8 cellular contexts compared by ENCODE assay signal in genomic region chr19:38676023-38676877, GRCh38. TPM values are rescaled to one million over a fixed set of nuclear protein-coding genes. Genes with fewer than 3 reads are reported as not detected.
DNase-seq lines count a peak whose midpoint lies in the region; ATAC-seq and TF ChIP-seq lines count a peak whose summit lies in the region.

No MANE protein-coding gene starts in this region.

- H3K9me3 ChIP-seq in hepatocyte (ENCODE audit: low read depth) (no peaks in the 10 kb centered on the region), suprapubic skin (no peaks in the 10 kb centered on the region)

- H2AFZ ChIP-seq in hepatocyte: no peak overlapping the region

- DNase-seq in HUDEP-2 (lab: John Stamatoyannopoulos, UW; ENCODE audit: unreplicated experiment in 76 of 76): peak in 57 of 76 experiments; percentile 24 to 91 (median 62)
- DNase-seq in activated naive CD8-positive, alpha-beta T cell treated with anti-CD3 and anti-CD28 coated beads, Interleukin-2, amount 50 U/mL, for 24 hours: no peak
- peak; percentile 77 for DNase-seq in hepatocyte (ENCODE audit: low spot score)
- DNase-seq in suprapubic skin (ENCODE audit: low spot score in 2 of 2): no peak
- no peak for DNase-seq in stimulated activated naive CD4-positive, alpha-beta T cell treated with Interleukin-2 at 50 U/mL for 16 hours (lab: John Stamatoyannopoulos, UW)
- DNase-seq in NCI-H2081 treated with DMSO at 0.1 percent for 48 hours (lab: John Stamatoyannopoulos, UW): no peak
- DNase-seq in DMS114 treated with DMSO at 0.1 percent for 48 hours (lab: John Stamatoyannopoulos, UW; ENCODE audit: unreplicated experiment): no peak

- TF ChIP-seq CTCF in hepatocyte (IDR thresholded peaks at IDR 0.05; ENCODE audit: poor library complexity) (no peak), suprapubic skin (IDR thresholded peaks at IDR 0.05) (no peak)

- peak overlapping the region; percentile 8 for H3K4me3 Mint-ChIP-seq in activated naive CD8-positive, alpha-beta T cell treated with anti-CD3 and anti-CD28 coated beads, Interleukin-2, amount 50 U/mL, for 24 hours

- H3K4me3 ChIP-seq in hepatocyte: no peak overlapping the region
- H3K4me3 ChIP-seq in suprapubic skin: no peak overlapping the region

- no peaks in the 10 kb centered on the region for H3K9me3 Mint-ChIP-seq in activated naive CD8-positive, alpha-beta T cell treated with anti-CD3 and anti-CD28 coated beads, Interleukin-2, amount 50 U/mL, for 24 hours

- H3K4me2 ChIP-seq in hepatocyte: peak overlapping the region; percentile 34

- H3K27me3 ChIP-seq in hepatocyte: no peaks in the 10 kb centered on the region
- H3K27me3 ChIP-seq in suprapubic skin: no peaks in the 10 kb centered on the region

- H3K27ac ChIP-seq in hepatocyte: peak overlapping the region; percentile 97
- peak overlapping the region; percentile 84 for H3K27ac ChIP-seq in suprapubic skin

- H3K9me2 ChIP-seq in hepatocyte (replicated peaks; ENCODE audit: insufficient read depth): no peaks in the 10 kb centered on the region

- H3K27me3 Mint-ChIP-seq in activated naive CD8-positive, alpha-beta T cell treated with anti-CD3 and anti-CD28 coated beads, Interleukin-2, amount 50 U/mL, for 24 hours: no peaks in the 10 kb centered on the region

- TF ChIP-seq EP300 in suprapubic skin (IDR thresholded peaks at IDR 0.05): no peak

- no peaks in the 10 kb centered on the region for H4K20me1 ChIP-seq in hepatocyte (ENCODE audit: insufficient read depth, poor library complexity, severe bottlenecking)

- H3K4me1 Mint-ChIP-seq in activated naive CD8-positive, alpha-beta T cell treated with anti-CD3 and anti-CD28 coated beads, Interleukin-2, amount 50 U/mL, for 24 hours: peaks cover 63% of the 10 kb centered on the region

- 51% methylated on average over 13 of the region's 13 CpGs for WGBS in hepatocyte (ENCODE audit: low lambda C conversion rate, missing lambda C conversion rate)
- whole genome bisulfite sequencing in suprapubic skin: 40% methylated on average over 9 of the region's 13 CpGs

- H3K27ac Mint-ChIP-seq in activated naive CD8-positive, alpha-beta T cell treated with anti-CD3 and anti-CD28 coated beads, Interleukin-2, amount 50 U/mL, for 24 hours: peak overlapping the region; percentile 18

- H3K36me3 ChIP-seq in hepatocyte (replicated peaks; ENCODE audit: insufficient read depth, low read depth) (no peaks in the 10 kb centered on the region), suprapubic skin (no peaks in the 10 kb centered on the region)

- peaks cover 19% of the 10 kb centered on the region for H3K36me3 Mint-ChIP-seq in activated naive CD8-positive, alpha-beta T cell treated with anti-CD3 and anti-CD28 coated beads, Interleukin-2, amount 50 U/mL, for 24 hours (ENCODE audit: low read depth)

- no peak for TF ChIP-seq POLR2A in suprapubic skin (IDR thresholded peaks at IDR 0.05)

- peaks cover 95% of the 10 kb centered on the region for H3K79me2 ChIP-seq in hepatocyte

- H3K4me1 ChIP-seq in hepatocyte (ENCODE audit: insufficient read depth): peaks cover 66% of the 10 kb centered on the region
- H3K4me1 ChIP-seq in suprapubic skin: peaks cover 71% of the 10 kb centered on the region

- peak; percentile 22 for ATAC-seq in activated naive CD8-positive, alpha-beta T cell treated with anti-CD3 and anti-CD28 coated beads, Interleukin-2, amount 50 U/mL, for 24 hours
- no peak for ATAC-seq in GM19328 (IDR thresholded peaks at IDR 0.05; ENCODE audit: unreplicated experiment)

RNA-seq across cellular contexts. Expression of gene ACTN4, which starts 28.8 kb away (rescaled TPM):
- total RNA-seq in hepatocyte: 278 and 321 TPM in 2 replicates
- polyA plus RNA-seq in hepatocyte: 54.4 and 59.3 TPM in 2 replicates
- total RNA-seq in suprapubic skin: 100 to 1,000 TPM; 475 to 520 (median 507) TPM

RNA-seq across cellular contexts. Expression of gene EIF3K, which starts 57.3 kb away (rescaled TPM):
- total RNA-seq in hepatocyte: 309 and 354 TPM in 2 replicates
- 170 and 171 TPM in 2 replicates for polyA plus RNA-seq in hepatocyte
- 100 to 1,000 TPM; 274 to 587 (median 557) TPM for total RNA-seq in suprapubic skin

RNA-seq across cellular contexts. Expression of gene MAP4K1, which starts 58.5 kb away (rescaled TPM):
- total RNA-seq in hepatocyte (0.57 and 0.96 TPM in 2 replicates), suprapubic skin (1 to 10 TPM in 3 of 4 donors, under 1 TPM in 1; 0.68 to 2.8 (median 1.8) TPM)
- polyA plus RNA-seq in hepatocyte: 2.6 and 4.5 TPM in 2 replicates

Comparison
In these comparisons a context has a peak if more than half of its experiments do, and no peak if none do; other contexts are left out.
1. DNase-seq: peak in HUDEP-2 (57 of 76) and hepatocyte (single experiment); none in activated naive CD8-positive, alpha-beta T cell treated with anti-CD3 and anti-CD28 coated beads, Interleukin-2, amount 50 U/mL, for 24 hours (single experiment), suprapubic skin (0 of 2), stimulated activated naive CD4-positive, alpha-beta T cell treated with Interleukin-2 at 50 U/mL for 16 hours (single experiment), NCI-H2081 treated with DMSO at 0.1 percent for 48 hours (single experiment) and DMS114 treated with DMSO at 0.1 percent for 48 hours (single experiment).